ENCODE assay signal across 9 cellular contexts in genomic region chr11:73980001-73980960, GRCh38. TPM values are rescaled to one million over a fixed set of nuclear protein-coding genes. Genes with fewer than 3 reads are reported as not detected.
DNase-seq lines count a peak whose midpoint lies in the region; FAIRE-seq and TF ChIP-seq lines count a peak whose summit lies in the region.
"Had no signal": no experiment of that assay in that cellular context is flagged by ENCODE, and none has a peak within 500 bp of the region (broad histone marks: within the 10 kb centered on the region; RNA-seq: fewer than 3 reads in every experiment).

No MANE protein-coding gene starts in this region.

- no peak for TF ChIP-seq CTCF in GM12875 (IDR thresholded peaks at IDR 0.05; ENCODE audit: borderline replicate concordance, insufficient read depth, low read depth, low read length)
- TF ChIP-seq CTCF in H1 (IDR thresholded peaks at IDR 0.05; ENCODE audit: control extremely low read depth in 1 of 3, insufficient read depth in 1 of 3, low read depth in 1 of 3, low read length in 3 of 3): no peak
- no peak for TF ChIP-seq CTCF in osteoblast (IDR thresholded peaks at IDR 0.05; ENCODE audit: extremely low read depth, low read depth, low read length)
- no peak for TF ChIP-seq CTCF in BE2C (IDR thresholded peaks at IDR 0.05; ENCODE audit: low read depth, low read length)

- H2BK15ac ChIP-seq in H1 (ENCODE audit: low read length): no peak overlapping the region

- no peak overlapping the region for H2BK20ac ChIP-seq in H1 (ENCODE audit: low read length)

- H3K36me3 ChIP-seq in H7 (replicated peaks; ENCODE audit: control insufficient read depth, insufficient read depth, low read length): peaks cover 43% of the 10 kb centered on the region
- peaks cover 19 to 54% (median 33%) of the 10 kb centered on the region in 4 experiments for H3K36me3 ChIP-seq in H1 (ENCODE audit: control insufficient read depth in 2 of 4, insufficient read depth in 4 of 4, low read length in 3 of 4)
- no peaks in the 10 kb centered on the region for H3K36me3 ChIP-seq in osteoblast (ENCODE audit: insufficient read depth, low read length)
- peaks cover 55% of the 10 kb centered on the region for H3K36me3 ChIP-seq in BE2C

- H3K79me2 ChIP-seq in H1 (ENCODE audit: control insufficient read depth in 1 of 2, insufficient read depth in 2 of 2, low read length in 2 of 2): peaks cover 0 to 6% of the 10 kb centered on the region in 2 experiments; a peak in 1 of 4 replicates
- no peaks in the 10 kb centered on the region for H3K79me2 ChIP-seq in osteoblast (ENCODE audit: insufficient read depth, low read length)

- no peak overlapping the region for H3K56ac ChIP-seq in H1 (replicated peaks; ENCODE audit: insufficient read length, low read depth, low read length)

- no peak overlapping the region for H4K5ac ChIP-seq in H1 (ENCODE audit: insufficient read length, low read depth, low read length)

- no peak overlapping the region for H2AFZ ChIP-seq in H1 (ENCODE audit: low read length)
- H2AFZ ChIP-seq in osteoblast (ENCODE audit: low read length): no peak overlapping the region

- no peak overlapping the region for H3K18ac ChIP-seq in H1 (ENCODE audit: extremely low read depth, low read length)

- no peak overlapping the region for H4K91ac ChIP-seq in H1 (replicated peaks; ENCODE audit: insufficient read length, low read length)

- no peak overlapping the region for H2BK120ac ChIP-seq in H1 (replicated peaks; ENCODE audit: low read depth, low read length)

- peak overlapping the region; percentile 85 for H3K4me3 ChIP-seq in GM12875 (ENCODE audit: low read depth, low read length)
- H3K4me3 ChIP-seq in H7 (ENCODE audit: insufficient read depth, low read depth, low read length): no peak overlapping the region
- no peak overlapping the region for H3K4me3 ChIP-seq in H1 (ENCODE audit: extremely low read depth in 1 of 4, insufficient read depth in 2 of 4, low read depth in 3 of 4, low read length in 4 of 4)
- no peak overlapping the region for H3K4me3 ChIP-seq in osteoblast (ENCODE audit: insufficient read depth, low read length)
- no peak overlapping the region for H3K4me3 ChIP-seq in BE2C (ENCODE audit: low read depth, low read length)

- H3K27me3 ChIP-seq in H7 (ENCODE audit: control insufficient read depth, insufficient read depth, low read length) (no peaks in the 10 kb centered on the region), H1 (replicated peaks in 1 of 4; ENCODE audit: control insufficient read depth in 3 of 4, extremely low read depth in 1 of 4, insufficient read depth in 3 of 4, low read length in 3 of 4) (peaks cover 0 to 2% (median 0%) of the 10 kb centered on the region in 4 experiments; a peak in 2 of 7 replicates), osteoblast (ENCODE audit: insufficient read depth, low read length) (no peaks in the 10 kb centered on the region), BE2C (no peaks in the 10 kb centered on the region)

- H3K4me1 ChIP-seq in H1 (replicated peaks in 1 of 4; ENCODE audit: control insufficient read depth in 3 of 4, insufficient read depth in 4 of 4, low read length in 3 of 4): peaks cover 7 to 18% (median 10%) of the 10 kb centered on the region in 4 experiments
- no peaks in the 10 kb centered on the region for H3K4me1 ChIP-seq in osteoblast (ENCODE audit: insufficient read depth, low read length)
- H3K4me1 ChIP-seq in BE2C: peaks cover 5% of the 10 kb centered on the region; the same call in 1 of the 2 replicates

- no peak overlapping the region; a peak in 1 of 7 replicates for H3K9ac ChIP-seq in H1 (replicated peaks in 1 of 4; ENCODE audit: extremely low read depth in 1 of 4, low read depth in 3 of 4, low read length in 3 of 4)

- no peak for TF ChIP-seq EP300 in H1 (IDR thresholded peaks at IDR 0.05; ENCODE audit: borderline replicate concordance in 1 of 2, low read depth in 2 of 2, low read length in 2 of 2)

- peaks cover 10% of the 10 kb centered on the region for H3K23me2 ChIP-seq in H1 (ENCODE audit: low read depth, low read length)

- CTCF ChIA-PET in H1 (lab: Charles Lee; ENCODE audit: partially characterized antibody): interaction anchor here (0.6 to 4.9 kb wide), 7 partner anchors 10 to 298 kb away, joined by 3 to 22 read pairs (median 3); no protein-coding TSS in a partner anchor

- no peak for TF ChIP-seq POLR2A in H1 (IDR thresholded peaks at IDR 0.05; ENCODE audit: control extremely low read depth in 1 of 2, low read depth in 2 of 2, low read length in 2 of 2)

- H3K23ac ChIP-seq in H1 (ENCODE audit: insufficient read length): no peak overlapping the region

- H3K9me3 ChIP-seq in H1 (ENCODE audit: insufficient read depth in 2 of 2, low read depth in 1 of 2, low read length in 1 of 2) (no peaks in the 10 kb centered on the region), osteoblast (ENCODE audit: low read depth, low read length) (no peaks in the 10 kb centered on the region), BE2C (no peaks in the 10 kb centered on the region)

- no peak for FAIRE-seq in H1 (lab: Jason Lieb, UNC)

- H3K14ac ChIP-seq in H1 (ENCODE audit: insufficient read length): no peak overlapping the region

- TF ChIP-seq RAD21 in H1 (IDR thresholded peaks at IDR 0.05 in 1 of 2, conservative IDR thresholded peaks at IDR 0.05 in 1 of 2; ENCODE audit: low read depth in 2 of 2, low read length in 2 of 2): no peak

- H2AK5ac ChIP-seq in H1 (ENCODE audit: low read depth, low read length): no peak overlapping the region

- H3K27ac ChIP-seq in H1 (ENCODE audit: low read depth, low read length) (no peak overlapping the region), osteoblast (ENCODE audit: low read depth, low read length) (no peak overlapping the region)

- no peak overlapping the region for H3K4ac ChIP-seq in H1 (replicated peaks; ENCODE audit: insufficient read length, low read depth, low read length)

- peaks cover 2% of the 10 kb centered on the region; the same call in 1 of the 2 replicates for H3K79me1 ChIP-seq in H1 (ENCODE audit: low read depth, low read length)

- 79% methylated on average over 6 of the region's 6 CpGs; no CpG with 5 or more reads in 1 of the 2 experiments for WGBS in H1 (ENCODE audit: extremely low coverage in 1 of 2, insufficient coverage in 1 of 2, insufficient read length in 1 of 2, insufficient replicate concordance in 2 of 2, low coverage in 1 of 2, low lambda C conversion rate in 2 of 2, missing lambda C conversion rate in 1 of 2), 2 experiments

- POLR2A ChIA-PET in H1 (lab: Charles Lee; ENCODE audit: partially characterized antibody): interaction anchor here (1.1 to 6.8 kb wide), 6 partner anchors 10 to 112 kb away, joined by 3 to 94 read pairs (median 4); no protein-coding TSS in a partner anchor

- H2BK5ac ChIP-seq in H1 (ENCODE audit: low read depth, low read length): no peak overlapping the region

- no peak overlapping the region for H2BK12ac ChIP-seq in H1 (ENCODE audit: low read depth, low read length)

- H3K4me2 ChIP-seq in H1 (ENCODE audit: insufficient read depth in 1 of 2, low read depth in 2 of 2, low read length in 2 of 2): peak overlapping the region in 1 of 2 experiments; percentile 86; a peak in 2 of 4 replicates
- H3K4me2 ChIP-seq in osteoblast (ENCODE audit: insufficient read depth, low read length): no peak overlapping the region

- DNase-seq in H7 (peak; percentile 60), NCI-H1092 treated with DMSO at 0.1 percent for 48 hours (lab: John Stamatoyannopoulos, UW) (peak; percentile 51), H1 (ENCODE audit: low read depth in 1 of 2, low spot score in 2 of 2) (no peak), osteoblast (ENCODE audit: insufficient read length, low spot score, missing footprints) (peak; percentile 88), BE2C (no peak), superior temporal gyrus (ENCODE audit: extremely low spot score) (no peak)
- peak; percentile 72 to 75 for DNase-seq in activated CD4-positive, alpha-beta T cell treated with anti-CD3 and anti-CD28 coated beads for 4 hours

- H4K20me1 ChIP-seq in H1 (replicated peaks in 1 of 2; ENCODE audit: control insufficient read depth in 1 of 2, insufficient read depth in 2 of 2, low read length in 2 of 2): peaks cover 0 to 6% of the 10 kb centered on the region in 2 experiments
- no peaks in the 10 kb centered on the region for H4K20me1 ChIP-seq in osteoblast (ENCODE audit: insufficient read depth, low read length)

- no peak overlapping the region for H4K8ac ChIP-seq in H1 (ENCODE audit: extremely low read depth, insufficient read depth, low read length)

RNA-seq across cellular contexts. Expression of gene UCP2, which starts 2.4 kb away (rescaled TPM):
- total RNA-seq in H7 (2014; rRNA removed; shearing (Covaris generic)): 32.4 and 43.6 TPM in 2 replicates
- 39.8 and 46.2 TPM in 2 replicates for total RNA-seq in H1 (2021; fragmentation: NEBNext Ultra II Directional; extraction: Animal tissue kit (Norgen Biotek cat#: 25700))
- 55.2 and 79.1 TPM in 2 replicates for polyA plus RNA-seq in H1 (2011; rRNA removed)
- polyA plus RNA-seq in H1 (2011; cell fraction: cytosol; rRNA removed): 42.6 TPM
- 42.7 TPM for polyA plus RNA-seq in H1 (2011; cell fraction: nucleus; rRNA removed)
- polyA plus RNA-seq in H1 (2012, experiment 1 of 2): 28.1 to 49.5 TPM (median 39.5 TPM) in 4 replicates
- polyA plus RNA-seq in H1 (2012, experiment 2 of 2): 31.0 TPM
- polyA plus RNA-seq in H1 (2013, experiment 1 of 2): 31.3 TPM
- 31.0 TPM for polyA plus RNA-seq in H1 (2013, experiment 2 of 2)
- polyA minus RNA-seq in H1 (2011; rRNA and poly(A)+ RNA removed): 52.7 and 73.3 TPM in 2 replicates
- polyA minus RNA-seq in H1 (2011; cell fraction: cytosol; rRNA and poly(A)+ RNA removed): 54.7 TPM
- 53.6 TPM for polyA minus RNA-seq in H1 (2011; cell fraction: nucleus; rRNA and poly(A)+ RNA removed)
- under 0.01 and 0.59 TPM in 2 replicates for total RNA-seq in osteoblast
- polyA plus RNA-seq in BE2C (2012; ENCODE audit: insufficient read depth, insufficient read length, low read depth): 53.1 TPM

RNA-seq across cellular contexts. Expression of gene UCP3, which starts 28.6 kb away (rescaled TPM):
- 0.10 TPM in 1 of 2 replicates, not detected in the other for total RNA-seq in H7 (2014; rRNA removed; shearing (Covaris generic))
- total RNA-seq in H1 (2021; fragmentation: NEBNext Ultra II Directional; extraction: Animal tissue kit (Norgen Biotek cat#: 25700)): 0.92 and 1.3 TPM in 2 replicates
- polyA plus RNA-seq in H1 (2011; rRNA removed): 0.67 and 0.85 TPM in 2 replicates
- polyA plus RNA-seq in H1 (2011; cell fraction: cytosol; rRNA removed): 0.80 TPM
- polyA plus RNA-seq in H1 (2011; cell fraction: nucleus; rRNA removed): 5.5 TPM
- polyA plus RNA-seq in H1 (2012, experiment 1 of 2): 0.59 to 2.2 TPM (median 1.1 TPM) in 4 replicates
- 0.12 TPM for polyA plus RNA-seq in H1 (2012, experiment 2 of 2)
- 0.65 TPM for polyA plus RNA-seq in H1 (2013, experiment 1 of 2)
- 0.57 TPM for polyA plus RNA-seq in H1 (2013, experiment 2 of 2)
- 1.0 and 1.4 TPM in 2 replicates for polyA minus RNA-seq in H1 (2011; rRNA and poly(A)+ RNA removed)
- polyA minus RNA-seq in H1 (2011; cell fraction: cytosol; rRNA and poly(A)+ RNA removed): not detected
- polyA minus RNA-seq in H1 (2011; cell fraction: nucleus; rRNA and poly(A)+ RNA removed): 3.5 TPM
- total RNA-seq in osteoblast: under 0.01 and 0.59 TPM in 2 replicates
- polyA plus RNA-seq in BE2C (2012; ENCODE audit: insufficient read depth, insufficient read length, low read depth): 0.32 TPM

RNA-seq across cellular contexts. Expression of gene DNAJB13, which starts 29.5 kb away (rescaled TPM):
- total RNA-seq in H7 (2014; rRNA removed; shearing (Covaris generic)): not detected in 2 replicates
- 0.54 TPM in 1 of 2 replicates, not detected in the other for total RNA-seq in H1 (2021; fragmentation: NEBNext Ultra II Directional; extraction: Animal tissue kit (Norgen Biotek cat#: 25700))
- 0.05 and 0.27 TPM in 2 replicates for polyA plus RNA-seq in H1 (2011; rRNA removed)
- 0.32 TPM for polyA plus RNA-seq in H1 (2011; cell fraction: cytosol; rRNA removed)
- 1.0 TPM for polyA plus RNA-seq in H1 (2011; cell fraction: nucleus; rRNA removed)
- 0.32 to 0.90 TPM (median 0.56 TPM) in 4 replicates for polyA plus RNA-seq in H1 (2012, experiment 1 of 2)
- polyA plus RNA-seq in H1 (2012, experiment 2 of 2): not detected
- polyA plus RNA-seq in H1 (2013, experiment 1 of 2): 0.08 TPM
- polyA plus RNA-seq in H1 (2013, experiment 2 of 2): 0.09 TPM
- not detected in 2 replicates for polyA minus RNA-seq in H1 (2011; rRNA and poly(A)+ RNA removed)
- not detected for polyA minus RNA-seq in H1 (2011; cell fraction: cytosol; rRNA and poly(A)+ RNA removed)
- polyA minus RNA-seq in H1 (2011; cell fraction: nucleus; rRNA and poly(A)+ RNA removed): 0.50 TPM
- not detected in 2 replicates for total RNA-seq in osteoblast
- polyA plus RNA-seq in BE2C (2012; ENCODE audit: insufficient read depth, insufficient read length, low read depth): not detected
- total RNA-seq: SK-MEL-5 had no signal

Comparison
In these comparisons a context has a peak if more than half of its experiments do, and no peak if none do; other contexts are left out.
1. DNase-seq: peak in H7 (single experiment), NCI-H1092 treated with DMSO at 0.1 percent for 48 hours (single experiment), activated CD4-positive, alpha-beta T cell treated with anti-CD3 and anti-CD28 coated beads for 4 hours (2 of 2) and osteoblast (single experiment); none in H1 (0 of 2), BE2C (single experiment) and superior temporal gyrus (single experiment).
2. RNA of gene UCP2, which starts 2.4 kb away (total RNA-seq): 39.8 to 46.2 TPM in H1 and 32.4 to 43.6 TPM in H7; under 0.01 to 0.59 TPM in osteoblast; every median in the first group is over 10 times any median in the second.